ENCODE assay signal across 25 cellular contexts in the genomic region with DNA sequence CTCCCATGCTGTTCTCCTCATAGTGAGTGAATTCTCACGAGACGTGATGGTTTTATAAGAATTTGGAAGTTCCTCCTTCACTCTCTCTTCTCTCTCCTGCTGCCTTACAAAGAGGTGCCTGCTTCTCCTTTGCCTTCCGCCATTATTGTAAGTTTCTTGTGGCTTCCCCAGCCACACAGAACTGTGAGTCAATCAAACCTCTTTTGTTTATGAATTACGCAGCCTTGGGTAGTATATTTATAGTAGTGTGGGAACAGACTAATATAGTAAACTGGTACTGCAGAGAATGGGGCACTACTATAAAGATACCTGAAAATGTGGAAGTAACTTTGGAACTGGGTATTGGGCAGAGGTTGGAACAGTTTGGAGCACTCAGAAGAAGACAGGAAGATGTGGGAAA. TPM values are rescaled to one million over a fixed set of nuclear protein-coding genes. Genes with fewer than 3 reads are reported as not detected.
"Had no signal": no experiment of that assay in that cellular context is flagged by ENCODE, and none has a peak within 500 bp of the region (broad histone marks: within the 10 kb centered on the region; RNA-seq: fewer than 3 reads in every experiment).

No MANE protein-coding gene starts in this region.

- H3K4me3 Mint-ChIP-seq: activated CD4-positive, alpha-beta T cell treated with anti-CD3 and anti-CD28 coated beads, Interleukin-2, amount 10 ng/mL, durations not matched to agents 7 days and 5 days; activated naive CD8-positive, alpha-beta T cell; activated T-cell treated with anti-CD3 and anti-CD28 coated beads, Interleukin-2, amount 50 U/mL, for 72 hours; mesothelial cell of epicardium; nephron progenitor cell had no signal

- FAIRE-seq: bronchial epithelial cell, keratinocyte had no signal

- H3K36me3 Mint-ChIP-seq: activated naive CD8-positive, alpha-beta T cell; mesothelial cell of epicardium had no signal

- H3K4me3 ChIP-seq: gastrocnemius medialis, lower lobe of right lung, sigmoid colon had no signal

- H3K36me3 ChIP-seq: gastrocnemius medialis, lower lobe of right lung, sigmoid colon had no signal

- H3K27me3 ChIP-seq: gastrocnemius medialis, sigmoid colon had no signal

- H3K27ac ChIP-seq: gastrocnemius medialis, lower lobe of right lung, sigmoid colon had no signal

- ATAC-seq: activated CD4-positive, CD25-positive, alpha-beta regulatory T cell treated with anti-CD3 and anti-CD28 coated beads, Interleukin-2, amount 50 U/mL, for 24 hours; esophagus mucosa; gastrocnemius medialis; lower lobe of right lung had no signal

- DNase-seq: activated CD4-positive, alpha-beta T cell treated with anti-CD3 and anti-CD28 coated beads, Interleukin-2, amount 10 ng/mL, durations not matched to agents 7 days and 5 days; activated CD8-positive, alpha-beta memory T cell treated with anti-CD3 and anti-CD28 coated beads, Interleukin-2, amount 50 U/mL, for 4 hours; activated gamma-delta T cell; cerebellar nuclear complex; effector CD4-positive, alpha-beta T cell; gastrocnemius medialis; head of caudate nucleus; lower lobe of right lung; nephron progenitor cell; nucleus accumbens; posterior cingulate gyrus; sigmoid colon; stimulated activated CD4-positive, alpha-beta T cell treated with anti-CD3 and anti-CD28 coated beads, Interleukin-4, amount 100 ng/mL, for 24 hours; stimulated activated naive CD4-positive, alpha-beta T cell; T-helper 9 cell had no signal

- H3K27me3 Mint-ChIP-seq: activated naive CD8-positive, alpha-beta T cell had no signal

- H3K9me3 ChIP-seq: lower lobe of right lung, sigmoid colon had no signal

- H3K4me1 Mint-ChIP-seq: mesothelial cell of epicardium, nephron progenitor cell had no signal

- H3K4me1 ChIP-seq: gastrocnemius medialis, lower lobe of right lung, sigmoid colon had no signal

RNA-seq across cellular contexts. Expression of gene CTAG2, which starts 7.8 kb away (rescaled TPM):
- total RNA-seq: activated CD4-positive, alpha-beta T cell treated with anti-CD3 and anti-CD28 coated beads, Interleukin-2, amount 10 ng/mL, durations not matched to agents 7 days and 5 days; activated T-cell treated with anti-CD3 and anti-CD28 coated beads, Interleukin-2, amount 50 U/mL, for 72 hours; bronchial epithelial cell; esophagus mucosa; gastrocnemius medialis; lower lobe of right lung; mesothelial cell of epicardium; renal cortical epithelial cell; sigmoid colon; ureter had no signal
- polyA plus RNA-seq: keratinocyte had no signal

RNA-seq across cellular contexts. Expression of gene CTAG1B, which starts 42.1 kb away (rescaled TPM):
- total RNA-seq: activated CD4-positive, alpha-beta T cell treated with anti-CD3 and anti-CD28 coated beads, Interleukin-2, amount 10 ng/mL, durations not matched to agents 7 days and 5 days; activated T-cell treated with anti-CD3 and anti-CD28 coated beads, Interleukin-2, amount 50 U/mL, for 72 hours; bronchial epithelial cell; esophagus mucosa; gastrocnemius medialis; lower lobe of right lung; mesothelial cell of epicardium; renal cortical epithelial cell; sigmoid colon; ureter had no signal
- polyA plus RNA-seq: keratinocyte, sigmoid colon, thymus had no signal
